In genomic region chr7:141012696-141013344, GRCh38 we compare ENCODE assay signal across 8 cellular contexts. TPM values are rescaled to one million over a fixed set of nuclear protein-coding genes. Genes with fewer than 3 reads are reported as not detected.
A peak's percentile ranks its signal among the peaks of the same experiment; 100 is the strongest.
DNase-seq lines count a peak whose midpoint lies in the region; ATAC-seq and TF ChIP-seq lines count a peak whose summit lies in the region.

No MANE protein-coding gene starts in this region.

- WGBS in transverse colon (ENCODE audit: low coverage in 1 of 2), 2 donors: 62 to 65% methylated on average over 2 of the region's 2 CpGs

- H3K4me1 ChIP-seq in breast epithelium: peaks cover 0 to 4% of the 10 kb centered on the region in 2 donors
- H3K4me1 ChIP-seq in foreskin keratinocyte: peaks cover 7% of the 10 kb centered on the region
- peaks cover 3 to 34% (median 17%) of the 10 kb centered on the region in 4 donors for H3K4me1 ChIP-seq in transverse colon

- H3K36me3 ChIP-seq in breast epithelium (no peaks in the 10 kb centered on the region), transverse colon (peaks cover 0 to 16% (median 5%) of the 10 kb centered on the region in 4 donors)

- peak overlapping the region; percentile 85 for H3K4me3 Mint-ChIP-seq in MCF 10A (ENCODE audit: unreplicated experiment)
- H3K4me3 Mint-ChIP-seq in T-cell: peak overlapping the region; percentile 82 to 98 (median 96)

- TF ChIP-seq CTCF in MCF 10A (IDR thresholded peaks at IDR 0.05; ENCODE audit: unreplicated experiment) (no peak), breast epithelium (IDR thresholded peaks at IDR 0.05) (no peak), foreskin keratinocyte (conservative IDR thresholded peaks at IDR 0.05) (no peak), transverse colon (IDR thresholded peaks at IDR 0.05) (no peak)

- peaks cover 16% of the 10 kb centered on the region for H3K4me1 Mint-ChIP-seq in MCF 10A (ENCODE audit: insufficient read depth, unreplicated experiment)
- H3K4me1 Mint-ChIP-seq in T-cell: peaks cover 41 to 44% (median 41%) of the 10 kb centered on the region in 3 donors

- H3K27me3 ChIP-seq in breast epithelium (no peaks in the 10 kb centered on the region), foreskin keratinocyte (no peaks in the 10 kb centered on the region), transverse colon (peaks cover 13% of the 10 kb centered on the region)

- CTCF ChIA-PET in MCF 10A (lab: Yijun Ruan, JAX): interaction anchor here (0.7 to 5.7 kb wide), 9 partner anchors 30 to 636 kb away, joined by 3 to 145 read pairs (median 4); no protein-coding TSS in a partner anchor
- CTCF ChIA-PET in T-cell (lab: Charles Lee): interaction anchor here (2.9 to 5.1 kb wide), 3 partner anchors 200 to 536 kb away, joined by 29 to 107 read pairs (median 32); no protein-coding TSS in a partner anchor

- TF ChIP-seq EP300 in transverse colon (IDR thresholded peaks at IDR 0.05; ENCODE audit: low read depth): no peak

- H3K27ac Mint-ChIP-seq in MCF 10A (ENCODE audit: low read depth, unreplicated experiment) (peak overlapping the region; percentile 46), T-cell (peak overlapping the region; percentile 53 to 100)

- no peak overlapping the region for H3K27ac ChIP-seq in breast epithelium
- no peak overlapping the region for H3K27ac ChIP-seq in foreskin keratinocyte
- H3K27ac ChIP-seq in transverse colon: peak overlapping the region; percentile 86 to 93 (median 90)

- no TSS peak for BruUV-seq in MCF 10A (replicated peaks; lab: Mats Ljungman, UMichigan)

- H3K27me3 Mint-ChIP-seq in MCF 10A (ENCODE audit: insufficient read depth, unreplicated experiment) (peaks cover 12% of the 10 kb centered on the region), T-cell (peaks cover 2 to 5% of the 10 kb centered on the region in 2 donors)

- no peak overlapping the region for H3K4me3 ChIP-seq in breast epithelium
- no peak overlapping the region for H3K4me3 ChIP-seq in transverse colon

- H3K9me3 Mint-ChIP-seq in MCF 10A (ENCODE audit: unreplicated experiment) (peaks cover 7% of the 10 kb centered on the region), T-cell (peaks cover 0 to 4% (median 2%) of the 10 kb centered on the region in 3 donors)

- H3K36me3 Mint-ChIP-seq in MCF 10A (ENCODE audit: insufficient read depth, unreplicated experiment): peaks cover 28% of the 10 kb centered on the region
- H3K36me3 Mint-ChIP-seq in T-cell: peaks cover 14% of the 10 kb centered on the region

- intact Hi-C loops in MCF 10A (cut with micrococcal nuclease) (loop anchor here (1.0 to 10.0 kb wide), 8 partner anchors 88 to 722 kb away; partner anchors contain the start of genes BRAF, NDUFB2 and SSBP1), breast epithelium (cut with DNase I; ENCODE audit: low total_unique reads) (no loop called here), transverse colon (cut with DNase I; ENCODE audit: low total_unique reads) (loop anchor here (5.0 kb wide), 1 partner anchor 201 kb away; no protein-coding TSS in a partner anchor)

- POLR2A ChIA-PET in MCF 10A (lab: Yijun Ruan, JAX): interaction anchor here (0.6 to 2.4 kb wide), 4 partner anchors 30 to 534 kb away, joined by 3 to 31 read pairs (median 3); partner anchors contain the start of gene BRAF
- POLR2A ChIA-PET in T-cell (lab: Charles Lee): interaction anchor here (0.6 to 1.0 kb wide), 2 partner anchors 26 to 134 kb away, joined by 3 to 8 read pairs; no protein-coding TSS in a partner anchor

- no peak for ATAC-seq in T-cell (replicated peaks in 1 of 4)
- peak; percentile 66 for ATAC-seq in foreskin keratinocyte

- in situ Hi-C loops in transverse colon (cut with MboI; ENCODE audit: low pct_ligation_motif_present in 1 of 4, low pct_unique_long_range_greater_than_20kb in 1 of 4, low sequenced_read_pairs in 3 of 4): loop anchor here (5.0 to 25.0 kb wide), 7 partner anchors 88 to 524 kb away; partner anchors contain the start of genes NDUFB2 (in 4 of the 4) and BRAF (in 1 of the 4)

- H3K9me3 ChIP-seq in breast epithelium (peaks cover 0 to 4% of the 10 kb centered on the region in 2 donors), transverse colon (no peaks in the 10 kb centered on the region)

- no peak for TF ChIP-seq POLR2A in breast epithelium (IDR thresholded peaks at IDR 0.05)
- no peak for TF ChIP-seq POLR2A in transverse colon (IDR thresholded peaks at IDR 0.05)

- DNase-seq in MCF 10A (ENCODE audit: unreplicated experiment) (no peak), breast epithelium (ENCODE audit: low spot score in 2 of 2) (no peak), T-cell (no peak), foreskin keratinocyte (peak; percentile 25 to 42), transverse colon (no peak), NCI-H748 treated with DMSO at 0.1 percent for 48 hours (lab: John Stamatoyannopoulos, UW) (no peak), NCI-H2107 treated with DMSO at 0.1 percent for 48 hours (lab: John Stamatoyannopoulos, UW; ENCODE audit: unreplicated experiment) (no peak), activated gamma-delta T cell treated with Interleukin-2 at 50 U/mL for 16 hours (no peak)

RNA-seq across cellular contexts. Expression of gene MRPS33, which starts 1.9 kb away (rescaled TPM):
- total RNA-seq in MCF 10A (2022) (49.7 and 58.6 TPM in 2 replicates), breast epithelium (10 to 100 TPM; 17.4 to 23.4 (median 21.8) TPM), T-cell (10 to 100 TPM; 24.2 to 45.5 (median 38.6) TPM), foreskin keratinocyte (76.0 and 95.4 TPM in 2 replicates), transverse colon (10 to 100 TPM in 2 of 4 donors, under 1 TPM in 2; 0.60 to 37.1 (median 12.0) TPM)
- 106 and 131 TPM in 2 replicates for polyA plus RNA-seq in foreskin keratinocyte

Comparison
In these comparisons a context has a peak if more than half of its experiments do, and no peak if none do; other contexts are left out.
1. DNase-seq: peak in foreskin keratinocyte (2 of 2); none in MCF 10A (single experiment), breast epithelium (0 of 2), T-cell (0 of 34), transverse colon (single experiment), NCI-H748 treated with DMSO at 0.1 percent for 48 hours (single experiment), NCI-H2107 treated with DMSO at 0.1 percent for 48 hours (single experiment) and activated gamma-delta T cell treated with Interleukin-2 at 50 U/mL for 16 hours (single experiment).
2. H3K27ac ChIP-seq: peak in transverse colon (4 of 4); none in breast epithelium (0 of 2) and foreskin keratinocyte (single experiment).